33 cellular contexts compared by ENCODE assay signal in the genomic region with DNA sequence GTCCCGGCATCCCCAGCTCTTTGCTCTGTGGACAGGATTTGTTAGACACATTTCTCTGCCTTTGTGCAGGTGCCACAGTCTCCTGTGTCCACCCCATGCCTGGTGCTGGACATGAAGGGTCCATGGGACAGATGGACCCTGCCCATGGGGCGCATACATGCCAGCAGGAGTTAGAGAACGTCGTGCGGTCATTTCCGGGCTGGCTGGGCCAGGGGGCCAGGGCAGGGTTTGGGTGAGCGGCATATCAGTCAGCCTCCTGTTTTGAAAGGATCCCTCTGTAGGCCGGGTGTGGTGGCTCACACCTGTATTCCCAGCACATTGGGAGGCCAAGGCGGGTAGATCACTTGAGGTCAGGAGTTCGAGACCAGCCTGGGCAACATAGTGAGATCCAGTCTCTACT. TPM values are rescaled to one million over a fixed set of nuclear protein-coding genes. Genes with fewer than 3 reads are reported as not detected.
DNase-seq lines count a peak whose midpoint lies in the region; ATAC-seq, FAIRE-seq and TF ChIP-seq lines count a peak whose summit lies in the region.
"Had no signal": no experiment of that assay in that cellular context is flagged by ENCODE, and none has a peak within 500 bp of the region (broad histone marks: within the 10 kb centered on the region; RNA-seq: fewer than 3 reads in every experiment).

No MANE protein-coding gene starts in this region.

- POLR2A ChIA-PET in MCF 10A (lab: Yijun Ruan, JAX) (interaction anchor here (0.6 kb wide), 1 partner anchor 88 kb away, joined by 4 read pairs; no protein-coding TSS in a partner anchor), H1 (lab: Charles Lee; ENCODE audit: partially characterized antibody) (interaction anchor here (1.1 to 1.4 kb wide), 2 partner anchors 9 to 111 kb away, joined by 3 to 5 read pairs; no protein-coding TSS in a partner anchor)

- H3K9ac ChIP-seq in H1 (replicated peaks in 1 of 4; ENCODE audit: extremely low read depth in 1 of 4, low read depth in 3 of 4, low read length in 3 of 4): no peak overlapping the region
- no peak overlapping the region for H3K9ac ChIP-seq in neural progenitor cell

- TF ChIP-seq RAD21 in H1 (IDR thresholded peaks at IDR 0.05 in 1 of 2, conservative IDR thresholded peaks at IDR 0.05 in 1 of 2; ENCODE audit: low read depth in 2 of 2, low read length in 2 of 2): no peak

- H3K4me3 Mint-ChIP-seq in MCF 10A (ENCODE audit: unreplicated experiment) (no peak overlapping the region), neural progenitor cell (no peak overlapping the region)
- H3K4me3 Mint-ChIP-seq: CD14-positive monocyte; mesothelial cell of epicardium; stimulated activated naive CD8-positive, alpha-beta T cell treated with anti-CD3 and anti-CD28 coated beads, Interleukin-15, Interleukin-2, amounts not matched to agents 100 ng/mL and 50 ng/mL, for 24 hours; T-helper 1 cell treated with Interleukin-12 subunit alpha and Interleukin-12 subunit beta and Interleukin-4 antibody, amounts not matched to agents 30 μg/mL and 1 μg/mL, for 36 hours had no signal

- no peak overlapping the region for H3K18ac ChIP-seq in H1 (ENCODE audit: extremely low read depth, low read length)

- no peak overlapping the region for H3K23ac ChIP-seq in H1 (ENCODE audit: insufficient read length)

- H3K27ac ChIP-seq in breast epithelium (peak overlapping the region; percentile 67 to 93), H1 (ENCODE audit: low read depth, low read length) (no peak overlapping the region), neural progenitor cell (no peak overlapping the region), tibial nerve (peak overlapping the region in 3 of 4 donors; percentile 61 to 95 (median 94))
- H3K27ac ChIP-seq: 22Rv1, epithelial cell of prostate had no signal

- TF ChIP-seq POLR2A in breast epithelium (IDR thresholded peaks at IDR 0.05): no peak
- TF ChIP-seq POLR2A in H1 (IDR thresholded peaks at IDR 0.05; ENCODE audit: control extremely low read depth in 1 of 2, low read depth in 2 of 2, low read length in 2 of 2): no peak
- no peak for TF ChIP-seq POLR2A in tibial nerve (IDR thresholded peaks at IDR 0.05)

- peaks cover 5% of the 10 kb centered on the region for H3K4me1 Mint-ChIP-seq in MCF 10A (ENCODE audit: insufficient read depth, unreplicated experiment)
- H3K4me1 Mint-ChIP-seq in neural progenitor cell: peaks cover 62% of the 10 kb centered on the region

- 91% methylated on average over 10 of the region's 10 CpGs; no CpG with 5 or more reads in 1 of the 2 experiments for WGBS in H1 (ENCODE audit: extremely low coverage in 1 of 2, insufficient coverage in 1 of 2, insufficient read length in 1 of 2, insufficient replicate concordance in 2 of 2, low coverage in 1 of 2, low lambda C conversion rate in 2 of 2, missing lambda C conversion rate in 1 of 2), 2 experiments
- WGBS in tibial nerve, 2 donors: 93% methylated on average over 5 to 10 of the region's 10 CpGs

- H4K20me1 ChIP-seq in H1 (replicated peaks in 1 of 2; ENCODE audit: control insufficient read depth in 1 of 2, insufficient read depth in 2 of 2, low read length in 2 of 2) (peaks cover 4 to 36% of the 10 kb centered on the region in 2 experiments), neural progenitor cell (ENCODE audit: low read depth) (peaks cover 80% of the 10 kb centered on the region)

- no peaks in the 10 kb centered on the region for H3K23me2 ChIP-seq in H1 (ENCODE audit: low read depth, low read length)

- H4K91ac ChIP-seq in H1 (replicated peaks; ENCODE audit: insufficient read length, low read length): no peak overlapping the region

- H3K4me1 ChIP-seq in breast epithelium: no peaks in the 10 kb centered on the region
- H3K4me1 ChIP-seq in H1 (replicated peaks in 1 of 4; ENCODE audit: control insufficient read depth in 3 of 4, insufficient read depth in 4 of 4, low read length in 3 of 4): peaks cover 0 to 22% (median 5%) of the 10 kb centered on the region in 4 experiments; a peak in 4 of 7 replicates
- H3K4me1 ChIP-seq in neural progenitor cell: peaks cover 14% of the 10 kb centered on the region
- peaks cover 0 to 90% (median 53%) of the 10 kb centered on the region in 4 donors for H3K4me1 ChIP-seq in tibial nerve

- H3K79me1 ChIP-seq in H1 (ENCODE audit: low read depth, low read length): peaks cover 22% of the 10 kb centered on the region

- H3K9me3 ChIP-seq in breast epithelium: no peaks in the 10 kb centered on the region
- H3K9me3 ChIP-seq in H1 (ENCODE audit: insufficient read depth in 2 of 2, low read depth in 1 of 2, low read length in 1 of 2): no peaks in the 10 kb centered on the region
- H3K9me3 ChIP-seq in neural progenitor cell (ENCODE audit: low read depth): no peaks in the 10 kb centered on the region
- H3K9me3 ChIP-seq in tibial nerve: no peaks in the 10 kb centered on the region
- H3K9me3 ChIP-seq: transverse colon had no signal

- H4K8ac ChIP-seq in H1 (ENCODE audit: extremely low read depth, insufficient read depth, low read length): peak overlapping the region; percentile 48; the same call in 1 of the 2 replicates

- H2BK12ac ChIP-seq in H1 (ENCODE audit: low read depth, low read length): no peak overlapping the region

- TF ChIP-seq CTCF in breast epithelium (IDR thresholded peaks at IDR 0.05) (no peak), MCF 10A (IDR thresholded peaks at IDR 0.05; ENCODE audit: unreplicated experiment) (no peak), H1 (IDR thresholded peaks at IDR 0.05; ENCODE audit: control extremely low read depth in 1 of 3, insufficient read depth in 1 of 3, low read depth in 1 of 3, low read length in 3 of 3) (no peak), neural progenitor cell (IDR thresholded peaks at IDR 0.05) (no peak), tibial nerve (IDR thresholded peaks at IDR 0.05) (no peak)

- peaks cover under 1% of the 10 kb centered on the region for H3K36me3 Mint-ChIP-seq in MCF 10A (ENCODE audit: insufficient read depth, unreplicated experiment)
- peaks cover 1% of the 10 kb centered on the region for H3K36me3 Mint-ChIP-seq in neural progenitor cell
- H3K36me3 Mint-ChIP-seq: mesothelial cell of epicardium, naive B cell had no signal

- H3K79me2 ChIP-seq in H1 (ENCODE audit: control insufficient read depth in 1 of 2, insufficient read depth in 2 of 2, low read length in 2 of 2) (peaks cover 0 to 10% of the 10 kb centered on the region in 2 experiments; a peak in 1 of 4 replicates), neural progenitor cell (ENCODE audit: low read depth) (peaks cover 10% of the 10 kb centered on the region)

- TF ChIP-seq EP300 in H1 (IDR thresholded peaks at IDR 0.05; ENCODE audit: borderline replicate concordance in 1 of 2, low read depth in 2 of 2, low read length in 2 of 2) (no peak), tibial nerve (IDR thresholded peaks at IDR 0.05) (no peak)

- H3K4ac ChIP-seq in H1 (replicated peaks; ENCODE audit: insufficient read length, low read depth, low read length): no peak overlapping the region

- H2AK5ac ChIP-seq in H1 (ENCODE audit: low read depth, low read length): 0 out of 2 replicates have a peak overlapping the region, but pooled peaks have one; percentile 13

- no peak overlapping the region for H3K56ac ChIP-seq in H1 (replicated peaks; ENCODE audit: insufficient read length, low read depth, low read length)

- DNase-seq in breast epithelium (ENCODE audit: low spot score in 2 of 2) (no peak), MCF 10A (ENCODE audit: unreplicated experiment) (no peak), H1 (ENCODE audit: low read depth in 1 of 2, low spot score in 2 of 2) (no peak), neural progenitor cell (ENCODE audit: low spot score) (no peak), tibial nerve (ENCODE audit: low spot score in 2 of 2) (no peak), dermis blood vessel endothelial cell (no peak)
- no peak for DNase-seq in effector CD8-positive, alpha-beta T cell (lab: John Stamatoyannopoulos, UW)
- DNase-seq: activated naive CD4-positive, alpha-beta T cell; activated T-cell treated with anti-CD3 and anti-CD28 coated beads, Interleukin-2, amount 50 U/mL, for 48 hours; effector CD4-positive, alpha-beta T cell; glutamatergic neuron; IMR-90; MV-4-11; naive B cell; NCI-H2081 treated with DMSO at 0.1 percent for 48 hours; NCI-H226; NCI-H526 treated with DMSO at 0.1 percent for 48 hours; PC-3; small intestine; transverse colon had no signal

- no peak overlapping the region for H2BK5ac ChIP-seq in H1 (ENCODE audit: low read depth, low read length)

- no peaks in the 10 kb centered on the region for H3K27me3 ChIP-seq in breast epithelium
- no peaks in the 10 kb centered on the region for H3K27me3 ChIP-seq in H1 (replicated peaks in 1 of 4; ENCODE audit: control insufficient read depth in 3 of 4, extremely low read depth in 1 of 4, insufficient read depth in 3 of 4, low read length in 3 of 4)
- H3K27me3 ChIP-seq in neural progenitor cell: no peaks in the 10 kb centered on the region
- H3K27me3 ChIP-seq in tibial nerve: no peaks in the 10 kb centered on the region
- H3K27me3 ChIP-seq: transverse colon had no signal

- H4K5ac ChIP-seq in H1 (ENCODE audit: insufficient read length, low read depth, low read length): no peak overlapping the region

- no peaks in the 10 kb centered on the region for H3K27me3 Mint-ChIP-seq in MCF 10A (ENCODE audit: insufficient read depth, unreplicated experiment)
- peaks cover 13% of the 10 kb centered on the region for H3K27me3 Mint-ChIP-seq in neural progenitor cell (ENCODE audit: insufficient read depth, low read depth)
- H3K27me3 Mint-ChIP-seq: naive B cell; stimulated activated naive CD8-positive, alpha-beta T cell treated with anti-CD3 and anti-CD28 coated beads, Interleukin-15, Interleukin-2, amounts not matched to agents 100 ng/mL and 50 ng/mL, for 24 hours had no signal

- H3K4me2 ChIP-seq in H1 (ENCODE audit: insufficient read depth in 1 of 2, low read depth in 2 of 2, low read length in 2 of 2) (no peak overlapping the region), neural progenitor cell (no peak overlapping the region)

- H2BK20ac ChIP-seq in H1 (ENCODE audit: low read length): no peak overlapping the region

- H2AFZ ChIP-seq in H1 (ENCODE audit: low read length) (no peak overlapping the region), neural progenitor cell (replicated peaks) (no peak overlapping the region)

- H3K36me3 ChIP-seq in breast epithelium (no peaks in the 10 kb centered on the region), H1 (ENCODE audit: control insufficient read depth in 2 of 4, insufficient read depth in 4 of 4, low read length in 3 of 4) (no peaks in the 10 kb centered on the region), neural progenitor cell (no peaks in the 10 kb centered on the region), tibial nerve (no peaks in the 10 kb centered on the region)
- H3K36me3 ChIP-seq: transverse colon had no signal

- ATAC-seq in HG02678 (IDR thresholded peaks at IDR 0.05; ENCODE audit: unreplicated experiment): no peak
- ATAC-seq: HCT116, PC-3, Right ventricle myocardium inferior, SK-N-SH treated with all-trans-retinoic acid at 6 μM for 48 hours had no signal

- no TSS peak for BruUV-seq in MCF 10A (replicated peaks; lab: Mats Ljungman, UMichigan)

- H3K14ac ChIP-seq in H1 (ENCODE audit: insufficient read length): no peak overlapping the region

- CTCF ChIA-PET in MCF 10A (lab: Yijun Ruan, JAX) (no interaction called here), H1 (lab: Charles Lee; ENCODE audit: partially characterized antibody) (interaction anchor here (0.8 to 1.9 kb wide), 4 partner anchors 8 to 197 kb away, joined by 3 to 6 read pairs (median 4); no protein-coding TSS in a partner anchor)

- peaks cover 8% of the 10 kb centered on the region for H3F3A ChIP-seq in neural progenitor cell (ENCODE audit: low read depth)

- no peak for FAIRE-seq in H1 (lab: Jason Lieb, UNC)
- FAIRE-seq: GM12892, islet of Langerhans, small intestine, TTC549 had no signal

- H3K9me3 Mint-ChIP-seq in MCF 10A (ENCODE audit: unreplicated experiment) (no peaks in the 10 kb centered on the region), neural progenitor cell (no peaks in the 10 kb centered on the region)
- H3K9me3 Mint-ChIP-seq: naive B cell; stimulated activated naive CD8-positive, alpha-beta T cell treated with anti-CD3 and anti-CD28 coated beads, Interleukin-15, Interleukin-2, amounts not matched to agents 100 ng/mL and 50 ng/mL, for 24 hours; T-helper 1 cell treated with Interleukin-12 subunit alpha and Interleukin-12 subunit beta and Interleukin-4 antibody, amounts not matched to agents 30 μg/mL and 1 μg/mL, for 36 hours had no signal

- H3K4me3 ChIP-seq in breast epithelium: no peak overlapping the region
- H3K4me3 ChIP-seq in H1 (ENCODE audit: extremely low read depth in 1 of 4, insufficient read depth in 2 of 4, low read depth in 3 of 4, low read length in 4 of 4): no peak overlapping the region
- no peak overlapping the region for H3K4me3 ChIP-seq in neural progenitor cell
- H3K4me3 ChIP-seq in tibial nerve: no peak overlapping the region
- H3K4me3 ChIP-seq: transverse colon had no signal

- intact Hi-C loops in breast epithelium (cut with DNase I; ENCODE audit: low total_unique reads) (no loop called here), MCF 10A (cut with micrococcal nuclease) (no loop called here)

- H3K27ac Mint-ChIP-seq in MCF 10A (ENCODE audit: low read depth, unreplicated experiment) (no peak overlapping the region), neural progenitor cell (peak overlapping the region; percentile 94)
- H3K27ac Mint-ChIP-seq: mesothelial cell of epicardium; stimulated activated naive CD8-positive, alpha-beta T cell treated with anti-CD3 and anti-CD28 coated beads, Interleukin-15, Interleukin-2, amounts not matched to agents 100 ng/mL and 50 ng/mL, for 24 hours had no signal

- H2BK120ac ChIP-seq in H1 (replicated peaks; ENCODE audit: low read depth, low read length): no peak overlapping the region

- H2BK15ac ChIP-seq in H1 (ENCODE audit: low read length): no peak overlapping the region

RNA-seq across cellular contexts. Expression of gene KLHL26, which starts 11.0 kb away (rescaled TPM):
- 10 to 100 TPM in 2 of 3 donors, 1 to 10 TPM in 1; 7.0 to 18.1 (median 14.7) TPM for total RNA-seq in breast epithelium
- total RNA-seq in MCF 10A (2022): 6.6 and 8.9 TPM in 2 replicates
- 8.8 and 9.0 TPM in 2 replicates for total RNA-seq in H1 (2021; fragmentation: NEBNext Ultra II Directional; extraction: Animal tissue kit (Norgen Biotek cat#: 25700))
- 2.2 and 6.7 TPM in 2 replicates for polyA plus RNA-seq in H1 (2011; rRNA removed)
- polyA plus RNA-seq in H1 (2011; cell fraction: cytosol; rRNA removed): 5.5 TPM
- 6.8 TPM for polyA plus RNA-seq in H1 (2011; cell fraction: nucleus; rRNA removed)
- polyA plus RNA-seq in H1 (2012, experiment 1 of 2): 4.9 to 9.1 TPM (median 6.0 TPM) in 4 replicates
- 5.2 TPM for polyA plus RNA-seq in H1 (2012, experiment 2 of 2)
- polyA plus RNA-seq in H1 (2013, experiment 1 of 2): 4.2 TPM
- polyA plus RNA-seq in H1 (2013, experiment 2 of 2): 4.0 TPM
- polyA minus RNA-seq in H1 (2011; rRNA and poly(A)+ RNA removed): 6.3 and 8.8 TPM in 2 replicates
- 11.4 TPM for polyA minus RNA-seq in H1 (2011; cell fraction: cytosol; rRNA and poly(A)+ RNA removed)
- 3.9 TPM for polyA minus RNA-seq in H1 (2011; cell fraction: nucleus; rRNA and poly(A)+ RNA removed)
- 5.8 and 7.1 TPM in 2 replicates for total RNA-seq in neural progenitor cell (ENCODE audit: low replicate concordance)
- total RNA-seq in tibial nerve: 10 to 100 TPM; 12.9 to 38.4 (median 15.1) TPM
- total RNA-seq in dermis blood vessel endothelial cell: 1.9 and 9.1 TPM in 2 replicates

RNA-seq across cellular contexts. Expression of gene TMEM59L, which starts 35.1 kb away (rescaled TPM):
- total RNA-seq in breast epithelium: 1 to 10 TPM in 2 of 3 donors, not detected in 1; 1.2 to 2.3 TPM
- total RNA-seq in MCF 10A (2022): 0.33 and 0.64 TPM in 2 replicates
- 8.6 and 12.2 TPM in 2 replicates for total RNA-seq in H1 (2021; fragmentation: NEBNext Ultra II Directional; extraction: Animal tissue kit (Norgen Biotek cat#: 25700))
- 4.0 and 10.4 TPM in 2 replicates for polyA plus RNA-seq in H1 (2011; rRNA removed)
- 6.1 TPM for polyA plus RNA-seq in H1 (2011; cell fraction: cytosol; rRNA removed)
- polyA plus RNA-seq in H1 (2011; cell fraction: nucleus; rRNA removed): 34.5 TPM
- 5.8 to 11.5 TPM (median 11.1 TPM) in 4 replicates for polyA plus RNA-seq in H1 (2012, experiment 1 of 2)
- 10.7 TPM for polyA plus RNA-seq in H1 (2012, experiment 2 of 2)
- 37.3 TPM for polyA plus RNA-seq in H1 (2013, experiment 1 of 2)
- polyA plus RNA-seq in H1 (2013, experiment 2 of 2): 37.3 TPM
- 0.56 and 0.82 TPM in 2 replicates for polyA minus RNA-seq in H1 (2011; rRNA and poly(A)+ RNA removed)
- 9.2 TPM for polyA minus RNA-seq in H1 (2011; cell fraction: cytosol; rRNA and poly(A)+ RNA removed)
- polyA minus RNA-seq in H1 (2011; cell fraction: nucleus; rRNA and poly(A)+ RNA removed): 5.0 TPM
- 0.11 and 1.4 TPM in 2 replicates for total RNA-seq in neural progenitor cell (ENCODE audit: low replicate concordance)
- total RNA-seq in tibial nerve: 10 to 100 TPM in 1 of 4 donors, 1 to 10 TPM in 2, not detected in 1; 3.1 to 12.6 (median 4.2) TPM
- under 0.01 TPM in 1 of 2 replicates, not detected in the other for total RNA-seq in dermis blood vessel endothelial cell
- polyA plus RNA-seq: CD14-positive monocyte had no signal

RNA-seq across cellular contexts. Expression of gene CRTC1, which starts 35.7 kb away (rescaled TPM):
- total RNA-seq in breast epithelium: 1 to 10 TPM; 4.8 to 6.1 (median 5.9) TPM
- 8.6 and 11.1 TPM in 2 replicates for total RNA-seq in MCF 10A (2022)
- 8.5 TPM in 2 replicates for total RNA-seq in H1 (2021; fragmentation: NEBNext Ultra II Directional; extraction: Animal tissue kit (Norgen Biotek cat#: 25700))
- polyA plus RNA-seq in H1 (2011; rRNA removed): 2.9 and 6.5 TPM in 2 replicates
- 2.7 TPM for polyA plus RNA-seq in H1 (2011; cell fraction: cytosol; rRNA removed)
- polyA plus RNA-seq in H1 (2011; cell fraction: nucleus; rRNA removed): 18.3 TPM
- 4.4 to 9.8 TPM (median 8.1 TPM) in 4 replicates for polyA plus RNA-seq in H1 (2012, experiment 1 of 2)
- polyA plus RNA-seq in H1 (2012, experiment 2 of 2): 4.9 TPM
- 8.8 TPM for polyA plus RNA-seq in H1 (2013, experiment 1 of 2)
- polyA plus RNA-seq in H1 (2013, experiment 2 of 2): 7.7 TPM
- polyA minus RNA-seq in H1 (2011; rRNA and poly(A)+ RNA removed): 0.71 and 1.8 TPM in 2 replicates
- 4.7 TPM for polyA minus RNA-seq in H1 (2011; cell fraction: cytosol; rRNA and poly(A)+ RNA removed)
- polyA minus RNA-seq in H1 (2011; cell fraction: nucleus; rRNA and poly(A)+ RNA removed): 6.3 TPM
- 2.4 and 5.7 TPM in 2 replicates for total RNA-seq in neural progenitor cell (ENCODE audit: low replicate concordance)
- 1 to 10 TPM; 4.0 to 7.8 (median 6.7) TPM for total RNA-seq in tibial nerve
- total RNA-seq in dermis blood vessel endothelial cell: 1.2 and 1.8 TPM in 2 replicates

RNA-seq across cellular contexts. Expression of gene CRLF1, which starts 41.2 kb away (rescaled TPM):
- total RNA-seq in breast epithelium (10 to 100 TPM in 2 of 3 donors, 1 to 10 TPM in 1; 5.6 to 68.6 (median 21.0) TPM), MCF 10A (2022) (4.3 and 4.8 TPM in 2 replicates), neural progenitor cell (ENCODE audit: low replicate concordance) (0.84 TPM in 1 of 2 replicates, not detected in the other), tibial nerve (100 to 1,000 TPM in 1 of 4 donors, 10 to 100 TPM in 3; 27.4 to 115 (median 43.6) TPM), dermis blood vessel endothelial cell (not detected in 2 replicates)
- 9.5 and 10.3 TPM in 2 replicates for total RNA-seq in H1 (2021; fragmentation: NEBNext Ultra II Directional; extraction: Animal tissue kit (Norgen Biotek cat#: 25700))
- 7.2 and 19.2 TPM in 2 replicates for polyA plus RNA-seq in H1 (2011; rRNA removed)
- 10.3 TPM for polyA plus RNA-seq in H1 (2011; cell fraction: cytosol; rRNA removed)
- polyA plus RNA-seq in H1 (2011; cell fraction: nucleus; rRNA removed): 15.8 TPM
- polyA plus RNA-seq in H1 (2012, experiment 1 of 2): 5.8 to 11.1 TPM (median 9.9 TPM) in 4 replicates
- polyA plus RNA-seq in H1 (2012, experiment 2 of 2): 10.1 TPM
- 46.8 TPM for polyA plus RNA-seq in H1 (2013, experiment 1 of 2)
- 48.9 TPM for polyA plus RNA-seq in H1 (2013, experiment 2 of 2)
- 0.68 and 2.1 TPM in 2 replicates for polyA minus RNA-seq in H1 (2011; rRNA and poly(A)+ RNA removed)
- polyA minus RNA-seq in H1 (2011; cell fraction: cytosol; rRNA and poly(A)+ RNA removed): 7.1 TPM
- 2.5 TPM for polyA minus RNA-seq in H1 (2011; cell fraction: nucleus; rRNA and poly(A)+ RNA removed)

RNA-seq across cellular contexts. Expression of gene REX1BD, which starts 59.2 kb away (rescaled TPM):
- total RNA-seq in breast epithelium: 100 to 1,000 TPM in 2 of 3 donors, 10 to 100 TPM in 1; 99.8 to 117 (median 111) TPM
- total RNA-seq in MCF 10A (2022): 29.6 and 49.3 TPM in 2 replicates
- 56.8 and 63.1 TPM in 2 replicates for total RNA-seq in H1 (2021; fragmentation: NEBNext Ultra II Directional; extraction: Animal tissue kit (Norgen Biotek cat#: 25700))
- polyA plus RNA-seq in H1 (2011; rRNA removed): 62.7 and 132 TPM in 2 replicates
- 95.5 TPM for polyA plus RNA-seq in H1 (2011; cell fraction: cytosol; rRNA removed)
- polyA plus RNA-seq in H1 (2011; cell fraction: nucleus; rRNA removed): 203 TPM
- polyA plus RNA-seq in H1 (2012, experiment 1 of 2): 24.8 to 73.2 TPM (median 62.2 TPM) in 4 replicates
- polyA plus RNA-seq in H1 (2012, experiment 2 of 2): 46.1 TPM
- polyA plus RNA-seq in H1 (2013, experiment 1 of 2): 101 TPM
- polyA plus RNA-seq in H1 (2013, experiment 2 of 2): 91.7 TPM
- 2.7 and 3.3 TPM in 2 replicates for polyA minus RNA-seq in H1 (2011; rRNA and poly(A)+ RNA removed)
- 32.8 TPM for polyA minus RNA-seq in H1 (2011; cell fraction: cytosol; rRNA and poly(A)+ RNA removed)
- 20.1 TPM for polyA minus RNA-seq in H1 (2011; cell fraction: nucleus; rRNA and poly(A)+ RNA removed)
- total RNA-seq in neural progenitor cell (ENCODE audit: low replicate concordance): 41.7 and 105 TPM in 2 replicates
- total RNA-seq in tibial nerve: 100 to 1,000 TPM; 186 to 226 (median 210) TPM
- 75.5 and 91.2 TPM in 2 replicates for total RNA-seq in dermis blood vessel endothelial cell

Comparison
In these comparisons a context has a peak if more than half of its experiments do, and no peak if none do; other contexts are left out.
1. H3K27ac ChIP-seq: peak in breast epithelium (2 of 2) and tibial nerve (3 of 4); none in H1 (single experiment) and neural progenitor cell (single experiment).